Comparison of ENCODE assay signal across 21 cellular contexts in the genomic region with DNA sequence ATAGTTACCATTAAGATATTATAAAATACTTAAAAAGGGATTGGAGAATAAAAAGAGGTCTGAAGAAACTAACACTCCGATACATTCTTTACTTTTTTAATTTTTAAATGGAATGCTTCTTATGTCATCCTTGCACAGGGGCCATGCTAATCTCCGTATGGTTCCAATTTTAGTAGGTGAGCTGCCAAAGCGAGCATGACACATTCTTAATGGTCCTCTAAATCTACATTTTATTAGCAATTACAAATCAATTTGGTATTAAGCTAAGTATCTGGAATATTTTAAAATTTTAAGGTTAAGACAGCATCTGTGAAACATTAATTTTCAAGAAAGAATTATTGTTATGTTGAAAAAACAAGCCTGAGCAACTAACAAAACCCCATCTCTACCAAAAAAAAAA.
"Had no signal": no experiment of that assay in that cellular context is flagged by ENCODE, and none has a peak within 500 bp of the region (broad histone marks: within the 10 kb centered on the region; RNA-seq: fewer than 3 reads in every experiment).

No MANE protein-coding gene starts in this region.

- H3K27ac Mint-ChIP-seq: activated naive CD8-positive, alpha-beta T cell treated with anti-CD3 and anti-CD28 coated beads, Interleukin-2, amount 10 ng/mL, durations not matched to agents 7 days and 5 days; activated T-helper 2 cell treated with anti-CD3 and anti-CD28 coated beads, Interferon-gamma antibody, Interleukin-2, Interleukin-4, amounts not matched to agents 10 μg/mL and 5 μg/mL and 100 μg/mL, durations not matched to agents 14 hours and 24 hours and 36 hours; endodermal cell; nephron progenitor cell had no signal

- DNase-seq: activated CD4-positive, alpha-beta T cell treated with anti-CD3 and anti-CD28 coated beads, Interleukin-2, amount 50 U/mL, for 1 hour; activated CD8-positive, alpha-beta T cell treated with anti-CD3 and anti-CD28 coated beads, Interleukin-2, amount 10 ng/mL, durations not matched to agents 7 days and 5 days; activated naive CD4-positive, alpha-beta T cell treated with Interleukin-2 at 50 U/mL for 16 hours; activated naive CD8-positive, alpha-beta T cell treated with anti-CD3 and anti-CD28 coated beads, Interleukin-2, amount 10 ng/mL, durations not matched to agents 7 days and 5 days; amygdala; cortex of kidney; endodermal cell; esophagus squamous epithelium; heart right ventricle; islet precursor cell; left cardiac atrium; nephron progenitor cell; pancreas; right lobe of liver; stimulated activated CD4-positive, alpha-beta T cell treated with anti-CD3 and anti-CD28 coated beads, Interleukin-1b, Interleukin-23, amount 100 ng/mL, for 48 hours; stimulated activated naive CD8-positive, alpha-beta T cell treated with anti-CD3 and anti-CD28 coated beads, Interleukin-15, amount 100 ng/mL, for 72 hours; tibial artery had no signal

- H3K4me3 Mint-ChIP-seq: activated CD8-positive, alpha-beta T cell treated with anti-CD3 and anti-CD28 coated beads, Interleukin-2, amount 10 ng/mL, durations not matched to agents 7 days and 5 days; activated naive CD8-positive, alpha-beta T cell treated with anti-CD3 and anti-CD28 coated beads, Interleukin-2, amount 10 ng/mL, durations not matched to agents 7 days and 5 days; endodermal cell; nephron progenitor cell had no signal

- H3K27me3 Mint-ChIP-seq: activated naive CD8-positive, alpha-beta T cell treated with anti-CD3 and anti-CD28 coated beads, Interleukin-2, amount 10 ng/mL, durations not matched to agents 7 days and 5 days; stimulated activated naive CD8-positive, alpha-beta T cell treated with anti-CD3 and anti-CD28 coated beads, Interleukin-15, amount 100 ng/mL, for 72 hours had no signal

- H3K27ac ChIP-seq: esophagus squamous epithelium, heart right ventricle, pancreas, right lobe of liver, skin epidermis, tibial artery, VCaP had no signal

- H3K9me3 ChIP-seq: esophagus squamous epithelium, heart right ventricle, pancreas, right lobe of liver, tibial artery had no signal

- H3K9me3 Mint-ChIP-seq: activated naive CD8-positive, alpha-beta T cell treated with anti-CD3 and anti-CD28 coated beads, Interleukin-2, amount 10 ng/mL, durations not matched to agents 7 days and 5 days; activated T-helper 2 cell treated with anti-CD3 and anti-CD28 coated beads, Interferon-gamma antibody, Interleukin-2, Interleukin-4, amounts not matched to agents 10 μg/mL and 5 μg/mL and 100 μg/mL, durations not matched to agents 14 hours and 24 hours and 36 hours; endodermal cell; nephron progenitor cell; stimulated activated naive CD8-positive, alpha-beta T cell treated with anti-CD3 and anti-CD28 coated beads, Interleukin-15, amount 100 ng/mL, for 72 hours had no signal

- H3K27me3 ChIP-seq: esophagus squamous epithelium, heart right ventricle, pancreas, right lobe of liver, tibial artery had no signal

- ATAC-seq: activated CD4-positive, CD25-positive, alpha-beta regulatory T cell treated with anti-CD3 and anti-CD28 coated beads, Interleukin-2, amount 50 U/mL, for 24 hours; activated CD8-positive, alpha-beta T cell treated with anti-CD3 and anti-CD28 coated beads, Interleukin-2, amount 10 ng/mL, durations not matched to agents 7 days and 5 days; heart right ventricle; left cardiac atrium; pancreas; right lobe of liver; stimulated activated naive CD8-positive, alpha-beta T cell treated with anti-CD3 and anti-CD28 coated beads, Interleukin-15, amount 100 ng/mL, for 72 hours had no signal

- H3K4me3 ChIP-seq: esophagus squamous epithelium, heart right ventricle, pancreas, right lobe of liver, skin epidermis, tibial artery had no signal
